Comparison of ENCODE assay signal across 8 cellular contexts in the genomic region with DNA sequence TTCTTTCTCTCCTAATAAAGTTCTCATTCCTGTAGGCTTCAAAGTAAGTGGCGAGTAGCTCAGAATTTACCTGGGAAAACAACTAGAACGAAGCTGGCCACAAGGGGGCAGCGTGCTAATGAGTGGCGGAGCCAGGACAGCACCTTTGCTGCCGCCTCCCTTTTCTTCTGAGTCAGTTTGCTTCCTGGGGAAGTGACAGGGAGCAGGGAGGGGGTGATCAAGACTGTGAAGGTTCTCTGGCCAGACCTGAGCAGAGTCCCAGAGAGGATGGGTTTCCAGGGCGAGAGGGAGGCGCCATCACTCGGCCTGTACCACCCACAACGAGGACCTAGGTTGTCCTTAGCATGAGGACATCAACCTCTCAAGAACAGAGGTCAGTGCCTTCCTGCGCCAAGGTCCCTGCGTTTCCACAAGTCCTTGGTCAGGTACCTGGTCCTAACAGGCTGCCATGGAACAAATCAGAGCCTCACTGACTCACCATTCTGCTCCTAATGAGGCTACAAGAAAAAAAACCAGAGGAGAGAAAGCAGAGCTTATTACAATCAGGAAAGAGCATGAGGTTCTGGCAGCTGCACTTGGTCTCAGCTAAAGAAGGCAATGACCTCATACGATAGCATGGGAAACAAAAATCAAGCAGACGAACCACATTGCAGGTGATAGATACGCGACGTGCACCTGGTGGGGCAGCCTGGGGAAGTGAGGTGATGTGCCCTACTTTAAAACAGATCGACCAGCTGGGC.
DNase-seq lines count a peak whose midpoint lies in the region; ATAC-seq and TF ChIP-seq lines count a peak whose summit lies in the region.

No MANE protein-coding gene starts in this region.

- H3K9me3 ChIP-seq in SU-DHL-6 (ENCODE audit: insufficient read depth, low read length) (no peaks in the 10 kb centered on the region), cardiac muscle cell (ENCODE audit: low read depth) (no peaks in the 10 kb centered on the region), trophoblast cell (ENCODE audit: insufficient read depth, low read depth, low read length) (peaks cover 3% of the 10 kb centered on the region), tibial artery (no peaks in the 10 kb centered on the region)

- no peak overlapping the region; the same call in 2 of the 3 replicates for H3K4me3 Mint-ChIP-seq in GM23338

- H3K4me1 Mint-ChIP-seq in GM23338: peaks cover 32% of the 10 kb centered on the region

- H3K4ac ChIP-seq in trophoblast cell (ENCODE audit: low read depth, low read length): peak overlapping the region; percentile 90

- H3K27ac Mint-ChIP-seq in GM23338: no peak overlapping the region

- no peaks in the 10 kb centered on the region for H3K9me3 Mint-ChIP-seq in GM23338

- H2BK120ac ChIP-seq in trophoblast cell (ENCODE audit: insufficient read depth, low read length, poor library complexity): peak overlapping the region; percentile 96

- H3K4me2 ChIP-seq in GM23338 (no peak overlapping the region), SU-DHL-6 (ENCODE audit: low read depth, low read length, poor library complexity, severe bottlenecking) (peak overlapping the region; percentile 11), trophoblast cell (ENCODE audit: low read length) (no peak overlapping the region)

- no peaks in the 10 kb centered on the region for H4K20me1 ChIP-seq in GM23338 (replicated peaks; ENCODE audit: insufficient read depth)
- H4K20me1 ChIP-seq in SU-DHL-6 (ENCODE audit: low read depth, low read length): no peaks in the 10 kb centered on the region

- H3K23ac ChIP-seq in trophoblast cell (ENCODE audit: low read length): no peak overlapping the region

- TF ChIP-seq CTCF in GM23338 (conservative IDR thresholded peaks at IDR 0.05; ENCODE audit: low read depth in 2 of 2) (peak; percentile 80 to 87), SU-DHL-6 (IDR thresholded peaks at IDR 0.05; ENCODE audit: insufficient read depth, low read length, poor library complexity, severe bottlenecking) (peak; percentile 90), cardiac muscle cell (IDR thresholded peaks at IDR 0.05; ENCODE audit: low read depth, low read length) (peak; percentile 81), tibial artery (IDR thresholded peaks at IDR 0.05) (peak; percentile 81 to 94)

- ATAC-seq in GM23338: peak; percentile 89

- peak overlapping the region; percentile 81 for H4K12ac ChIP-seq in trophoblast cell (ENCODE audit: low read depth, low read length)

- H3K27me3 ChIP-seq in GM23338 (ENCODE audit: insufficient read depth) (no peaks in the 10 kb centered on the region), SU-DHL-6 (ENCODE audit: low read length) (no peaks in the 10 kb centered on the region), cardiac muscle cell (no peaks in the 10 kb centered on the region), trophoblast cell (ENCODE audit: insufficient read depth, low read length) (no peaks in the 10 kb centered on the region), tibial artery (no peaks in the 10 kb centered on the region)

- no peak overlapping the region for H3K4me3 ChIP-seq in GM23338
- H3K4me3 ChIP-seq in SU-DHL-6 (ENCODE audit: insufficient read depth, low read length, poor library complexity, severe bottlenecking): no peak overlapping the region
- H3K4me3 ChIP-seq in cardiac muscle cell: no peak overlapping the region
- no peak overlapping the region for H3K4me3 ChIP-seq in trophoblast cell (ENCODE audit: low read depth, low read length)
- no peak overlapping the region for H3K4me3 ChIP-seq in tibial artery

- H3K9ac ChIP-seq in SU-DHL-6 (ENCODE audit: low read length): no peak overlapping the region
- H3K9ac ChIP-seq in trophoblast cell (ENCODE audit: low read length): no peak overlapping the region

- peak overlapping the region; percentile 86 for H2AK5ac ChIP-seq in trophoblast cell (ENCODE audit: low read length)

- H3K79me2 ChIP-seq in GM23338 (replicated peaks; ENCODE audit: insufficient read depth) (no peaks in the 10 kb centered on the region), SU-DHL-6 (ENCODE audit: insufficient read depth, low read length) (no peaks in the 10 kb centered on the region), trophoblast cell (ENCODE audit: control insufficient read depth, insufficient read depth, low read length, poor library complexity) (peaks cover 2% of the 10 kb centered on the region)

- H3K4me1 ChIP-seq in GM23338 (ENCODE audit: insufficient read depth) (peaks cover 4% of the 10 kb centered on the region), cardiac muscle cell (ENCODE audit: low read depth) (peaks cover 37% of the 10 kb centered on the region), trophoblast cell (ENCODE audit: control insufficient read depth in 1 of 2, insufficient read depth in 2 of 2, low read length in 2 of 2) (peaks cover 6 to 12% of the 10 kb centered on the region in 2 experiments), tibial artery (peaks cover 0 to 53% (median 27%) of the 10 kb centered on the region in 4 donors)

- H3F3A ChIP-seq in GM23338 (replicated peaks; ENCODE audit: low read depth): no peaks in the 10 kb centered on the region
- H3F3A ChIP-seq in SU-DHL-6 (ENCODE audit: insufficient read depth): no peaks in the 10 kb centered on the region

- peak overlapping the region; percentile 89 for H3K18ac ChIP-seq in trophoblast cell (ENCODE audit: low read length)

- peak overlapping the region; percentile 98 for H3K14ac ChIP-seq in trophoblast cell (ENCODE audit: low read length)

- H3K27ac ChIP-seq in GM23338 (ENCODE audit: low read depth) (no peak overlapping the region), SU-DHL-6 (ENCODE audit: low read depth, low read length) (no peak overlapping the region), cardiac muscle cell (peak overlapping the region; percentile 57), trophoblast cell (ENCODE audit: low read depth, low read length) (peak overlapping the region; percentile 90), tibial artery (peak overlapping the region; percentile 83 to 90)

- peaks cover 24% of the 10 kb centered on the region for H3K79me1 ChIP-seq in trophoblast cell (ENCODE audit: low read length)

- intact Hi-C loops in tibial artery (cut with DNase I; ENCODE audit: low total_unique reads): loop anchor here (2.0 kb wide), 1 partner anchor 158 kb away; no protein-coding TSS in a partner anchor

- peak overlapping the region; percentile 89 for H2AFZ ChIP-seq in GM23338
- peak overlapping the region; percentile 72 for H2AFZ ChIP-seq in SU-DHL-6 (ENCODE audit: low read depth, low read length, severe bottlenecking)
- peak overlapping the region; percentile 68 for H2AFZ ChIP-seq in trophoblast cell (ENCODE audit: insufficient read depth, low read length, poor library complexity)

- no peaks in the 10 kb centered on the region for H3K36me3 Mint-ChIP-seq in GM23338 (ENCODE audit: low read depth)

- peaks cover 10% of the 10 kb centered on the region for H3K27me3 Mint-ChIP-seq in GM23338 (ENCODE audit: insufficient read depth, low read depth, poor library complexity)

- H2BK12ac ChIP-seq in trophoblast cell (ENCODE audit: low read length): peak overlapping the region; percentile 99

- H3K36me3 ChIP-seq in GM23338 (ENCODE audit: insufficient read depth): no peaks in the 10 kb centered on the region
- H3K36me3 ChIP-seq in SU-DHL-6 (ENCODE audit: low read length): no peaks in the 10 kb centered on the region
- no peaks in the 10 kb centered on the region for H3K36me3 ChIP-seq in cardiac muscle cell
- no peaks in the 10 kb centered on the region for H3K36me3 ChIP-seq in trophoblast cell (ENCODE audit: control insufficient read depth in 1 of 2, insufficient read depth in 2 of 2, low read length in 2 of 2)
- H3K36me3 ChIP-seq in tibial artery: no peaks in the 10 kb centered on the region

- H2BK5ac ChIP-seq in trophoblast cell (ENCODE audit: low read depth, low read length, poor library complexity): peak overlapping the region; percentile 95

- peak overlapping the region; percentile 89 for H4K8ac ChIP-seq in trophoblast cell (ENCODE audit: low read depth, low read length)

- H4K91ac ChIP-seq in trophoblast cell (ENCODE audit: low read depth, low read length): peak overlapping the region; percentile 92

- DNase-seq in CMK (ENCODE audit: low read depth): peak; percentile 67
- DNase-seq in GM23338 (ENCODE audit: low spot score): peak; percentile 95
- peak; percentile 22 for DNase-seq in NCI-H1436 treated with DMSO at 0.1 percent for 48 hours (lab: John Stamatoyannopoulos, UW)
- DNase-seq in activated naive CD8-positive, alpha-beta T cell treated with anti-CD3 and anti-CD28 coated beads, Interleukin-2, amount 50 U/mL, for 16 hours (ENCODE audit: low read depth, low spot score): peak; percentile 58
- DNase-seq in cardiac muscle cell (ENCODE audit: low read depth in 1 of 2, low spot score in 1 of 2): peak; percentile 84 to 92
- peak; percentile 89 to 98 for DNase-seq in trophoblast cell
- DNase-seq in tibial artery: peak; percentile 92 to 94

- whole genome bisulfite sequencing in trophoblast cell (ENCODE audit: extremely low coverage, insufficient coverage, insufficient read length): no CpG with 5 or more reads among the region's 17 CpGs

- H3K9me2 ChIP-seq in GM23338 (ENCODE audit: insufficient read depth) (no peaks in the 10 kb centered on the region), SU-DHL-6 (replicated peaks; ENCODE audit: insufficient read depth, low read length) (no peaks in the 10 kb centered on the region)

TF ChIP-seq in GM23338, 12 proteins besides CTCF, POLR2A, EP300 and RAD21 (continues in another document):
- TF ChIP-seq, protein P1, sequence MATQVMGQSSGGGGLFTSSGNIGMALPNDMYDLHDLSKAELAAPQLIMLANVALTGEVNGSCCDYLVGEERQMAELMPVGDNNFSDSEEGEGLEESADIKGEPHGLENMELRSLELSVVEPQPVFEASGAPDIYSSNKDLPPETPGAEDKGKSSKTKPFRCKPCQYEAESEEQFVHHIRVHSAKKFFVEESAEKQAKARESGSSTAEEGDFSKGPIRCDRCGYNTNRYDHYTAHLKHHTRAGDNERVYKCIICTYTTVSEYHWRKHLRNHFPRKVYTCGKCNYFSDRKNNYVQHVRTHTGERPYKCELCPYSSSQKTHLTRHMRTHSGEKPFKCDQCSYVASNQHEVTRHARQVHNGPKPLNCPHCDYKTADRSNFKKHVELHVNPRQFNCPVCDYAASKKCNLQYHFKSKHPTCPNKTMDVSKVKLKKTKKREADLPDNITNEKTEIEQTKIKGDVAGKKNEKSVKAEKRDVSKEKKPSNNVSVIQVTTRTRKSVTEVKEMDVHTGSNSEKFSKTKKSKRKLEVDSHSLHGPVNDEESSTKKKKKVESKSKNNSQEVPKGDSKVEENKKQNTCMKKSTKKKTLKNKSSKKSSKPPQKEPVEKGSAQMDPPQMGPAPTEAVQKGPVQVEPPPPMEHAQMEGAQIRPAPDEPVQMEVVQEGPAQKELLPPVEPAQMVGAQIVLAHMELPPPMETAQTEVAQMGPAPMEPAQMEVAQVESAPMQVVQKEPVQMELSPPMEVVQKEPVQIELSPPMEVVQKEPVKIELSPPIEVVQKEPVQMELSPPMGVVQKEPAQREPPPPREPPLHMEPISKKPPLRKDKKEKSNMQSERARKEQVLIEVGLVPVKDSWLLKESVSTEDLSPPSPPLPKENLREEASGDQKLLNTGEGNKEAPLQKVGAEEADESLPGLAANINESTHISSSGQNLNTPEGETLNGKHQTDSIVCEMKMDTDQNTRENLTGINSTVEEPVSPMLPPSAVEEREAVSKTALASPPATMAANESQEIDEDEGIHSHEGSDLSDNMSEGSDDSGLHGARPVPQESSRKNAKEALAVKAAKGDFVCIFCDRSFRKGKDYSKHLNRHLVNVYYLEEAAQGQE (IDR thresholded peaks at IDR 0.05; ENCODE audit: unreplicated experiment): no peak

Comparison
In these comparisons a context has a peak if more than half of its experiments do, and no peak if none do; other contexts are left out.
1. DNase-seq: peak in every context shown above with its lines; median percentile 95 in GM23338; 94 in trophoblast cell; 93 in tibial artery; 88 in cardiac muscle cell; 67 in CMK; 58 in activated naive CD8-positive, alpha-beta T cell treated with anti-CD3 and anti-CD28 coated beads, Interleukin-2, amount 50 U/mL, for 16 hours; 22 in NCI-H1436 treated with DMSO at 0.1 percent for 48 hours.
2. H3K27ac ChIP-seq: peak in cardiac muscle cell (single experiment), trophoblast cell (single experiment) and tibial artery (2 of 2); none in GM23338 (single experiment) and SU-DHL-6 (single experiment).
3. Peak in every context shown above with its lines, with median percentiles within 50 percentile points of each other: H2AFZ ChIP-seq and CTCF ChIP-seq.